In genomic region chr10:68087338-68088029, GRCh38 we compare ENCODE assay signal across 18 cellular contexts. TPM values are rescaled to one million over a fixed set of nuclear protein-coding genes. Genes with fewer than 3 reads are reported as not detected.
A peak's percentile ranks its signal among the peaks of the same experiment; 100 is the strongest.
DNase-seq lines count a peak whose midpoint lies in the region; ATAC-seq, FAIRE-seq and TF ChIP-seq lines count a peak whose summit lies in the region.
"Had no signal": no experiment of that assay in that cellular context is flagged by ENCODE, and none has a peak within 500 bp of the region (broad histone marks: within the 10 kb centered on the region; RNA-seq: fewer than 3 reads in every experiment).

No MANE protein-coding gene starts in this region.

- H3K9ac ChIP-seq in liver (ENCODE audit: low read depth in 1 of 2, low read length in 2 of 2) (no peak overlapping the region), HepG2 (ENCODE audit: insufficient read depth, low read depth, low read length) (no peak overlapping the region)

- H3K79me2 ChIP-seq in HepG2 (ENCODE audit: insufficient read depth, low read length): no peaks in the 10 kb centered on the region

- FAIRE-seq in HepG2 (lab: Jason Lieb, UNC) (no peak), urothelium cell line (lab: Jason Lieb, UNC) (no peak)

- H3K27me3 ChIP-seq in liver (ENCODE audit: control insufficient read depth in 4 of 4, insufficient read depth in 4 of 4, low read length in 3 of 4) (no peaks in the 10 kb centered on the region), HepG2 (ENCODE audit: control insufficient read depth in 1 of 2, insufficient read depth in 2 of 2, low read length in 2 of 2) (peaks cover 0 to 4% of the 10 kb centered on the region in 2 experiments; a peak in 1 of 5 replicates)
- H3K27me3 ChIP-seq: sigmoid colon had no signal

- DNase-seq in HepG2 (ENCODE audit: low spot score): no peak
- no peak for DNase-seq in WTC11 (ENCODE audit: low spot score)
- peak; percentile 41 for DNase-seq in left ventricle myocardium superior
- peak; percentile 20 for DNase-seq in urothelium cell line (ENCODE audit: low spot score)
- DNase-seq in SKM-1 treated with dmso at 0.1 percent for 144 hours (lab: John Stamatoyannopoulos, UW; ENCODE audit: unreplicated experiment): no peak
- DNase-seq in NCI-H2107 treated with DMSO at 0.1 percent for 48 hours (lab: John Stamatoyannopoulos, UW; ENCODE audit: unreplicated experiment): no peak
- no peak for DNase-seq in central memory CD4-positive, alpha-beta T cell
- DNase-seq: ACHN; activated naive CD8-positive, alpha-beta T cell treated with anti-CD3 and anti-CD28 coated beads for 36 hours; caudate nucleus; glutamatergic neuron; NCI-H1105; NCI-H2227 treated with DMSO at 0.1 percent for 48 hours; sigmoid colon; T-cell had no signal

- no peak for TF ChIP-seq POLR2A in HepG2 (IDR thresholded peaks at IDR 0.05; ENCODE audit: insufficient read depth in 1 of 2, low read depth in 2 of 2, low read length in 2 of 2)

- no peaks in the 10 kb centered on the region for H3K27me3 Mint-ChIP-seq in WTC11 (ENCODE audit: low read depth)
- H3K27me3 Mint-ChIP-seq: stimulated activated memory B cell treated with anti-CD40 and anti-IgM and Interleukin-4, amounts not matched to agents 10 μg/mL and 1 μg/mL and 100 μg/mL, for 72 hours had no signal

- no TSS peak for BruUV-seq in HepG2 (replicated peaks; lab: Mats Ljungman, UMichigan)

- H3K4me3 Mint-ChIP-seq in WTC11: no peak overlapping the region
- H3K4me3 Mint-ChIP-seq: activated naive CD8-positive, alpha-beta T cell treated with anti-CD3 and anti-CD28 coated beads for 36 hours; stimulated activated memory B cell treated with anti-CD40 and anti-IgM and Interleukin-4, amounts not matched to agents 10 μg/mL and 1 μg/mL and 100 μg/mL, for 72 hours; T-cell had no signal

- H3K4me2 ChIP-seq in HepG2 (ENCODE audit: low read depth, low read length): no peak overlapping the region

- in situ Hi-C loops in HepG2 (cut with HindIII; ENCODE audit: extremely low pct_ligation_motif_present, low pct_unique_long_range_greater_than_20kb): loop anchor here (10.0 kb wide), 1 partner anchor 117 kb away; no protein-coding TSS in a partner anchor

- ATAC-seq in HepG2 (no peak), WTC11 (peak; percentile 88), left ventricle myocardium superior (peak; percentile 93)
- ATAC-seq: stimulated activated memory B cell treated with anti-CD40 and anti-IgM and Interleukin-4, amounts not matched to agents 10 μg/mL and 1 μg/mL and 100 μg/mL, for 72 hours; T-cell had no signal

- H3K9me3 ChIP-seq in liver (ENCODE audit: control insufficient read depth in 4 of 4, low read length in 3 of 4) (no peaks in the 10 kb centered on the region), HepG2 (ENCODE audit: low read length) (no peaks in the 10 kb centered on the region)
- H3K9me3 ChIP-seq: sigmoid colon had no signal

- peak in 1 of 2 donors; percentile 8 for TF ChIP-seq RAD21 in liver (IDR thresholded peaks at IDR 0.05)
- no peak for TF ChIP-seq RAD21 in HepG2 (CRISPR knock-in tag; IDR thresholded peaks at IDR 0.05)

- intact Hi-C loops in HepG2 (cut with micrococcal nuclease; ENCODE audit: unreplicated experiment) (no loop called here), left ventricle myocardium superior (cut with micrococcal nuclease) (no loop called here)

- TF ChIP-seq EP300 in HepG2 (IDR thresholded peaks at IDR 0.05; ENCODE audit: low read depth in 2 of 2, low read length in 2 of 2) (no peak), HepG2 (CRISPR knock-in tag; IDR thresholded peaks at IDR 0.05; ENCODE audit: borderline replicate concordance) (no peak)

- H3K27ac ChIP-seq in liver (ENCODE audit: low read depth in 1 of 2, low read length in 2 of 2) (no peak overlapping the region), HepG2 (ENCODE audit: extremely low read length, insufficient read depth, low read length) (no peak overlapping the region)
- H3K27ac ChIP-seq: sigmoid colon had no signal

- H3K36me3 Mint-ChIP-seq in WTC11: no peaks in the 10 kb centered on the region
- H3K36me3 Mint-ChIP-seq: stimulated activated memory B cell treated with anti-CD40 and anti-IgM and Interleukin-4, amounts not matched to agents 10 μg/mL and 1 μg/mL and 100 μg/mL, for 72 hours; T-cell had no signal

- H3K4me1 ChIP-seq in liver (ENCODE audit: control insufficient read depth in 4 of 4, insufficient read depth in 4 of 4, low read length in 3 of 4) (peaks cover 0 to 9% (median 5%) of the 10 kb centered on the region in 4 donors), HepG2 (ENCODE audit: insufficient read depth, low read length) (no peaks in the 10 kb centered on the region)
- H3K4me1 ChIP-seq: sigmoid colon had no signal

- H3K9me3 Mint-ChIP-seq in WTC11: no peaks in the 10 kb centered on the region
- H3K9me3 Mint-ChIP-seq: activated naive CD8-positive, alpha-beta T cell treated with anti-CD3 and anti-CD28 coated beads for 36 hours; stimulated activated memory B cell treated with anti-CD40 and anti-IgM and Interleukin-4, amounts not matched to agents 10 μg/mL and 1 μg/mL and 100 μg/mL, for 72 hours; T-cell had no signal

- CTCF ChIA-PET in HepG2 (lab: Yijun Ruan, JAX; ENCODE audit: low intra/inter-chr PET ratio, low total read pairs) (no interaction called here), WTC11 (lab: Charles Lee) (interaction anchor here (1.0 to 1.6 kb wide), 3 partner anchors 67 to 299 kb away, joined by 3 to 5 read pairs (median 4); no protein-coding TSS in a partner anchor)

- H3K27ac Mint-ChIP-seq in WTC11: peak overlapping the region; percentile 82; the same call in 1 of the 2 replicates
- H3K27ac Mint-ChIP-seq: activated naive CD8-positive, alpha-beta T cell treated with anti-CD3 and anti-CD28 coated beads for 36 hours; stimulated activated memory B cell treated with anti-CD40 and anti-IgM and Interleukin-4, amounts not matched to agents 10 μg/mL and 1 μg/mL and 100 μg/mL, for 72 hours; T-cell had no signal

- WGBS in liver: 61% methylated on average over 3 of the region's 3 CpGs
- WGBS in HepG2 (ENCODE audit: low lambda C conversion rate): 59% methylated on average over 3 of the region's 3 CpGs

- H3K4me3 ChIP-seq in liver (ENCODE audit: low read depth in 1 of 3, low read length in 3 of 3) (no peak overlapping the region), HepG2 (replicated peaks in 1 of 3; ENCODE audit: insufficient read depth in 1 of 3, low read depth in 2 of 3, low read length in 3 of 3) (no peak overlapping the region)
- H3K4me3 ChIP-seq: lung, sigmoid colon had no signal

- POLR2A ChIA-PET in HepG2 (lab: Yijun Ruan, JAX) (no interaction called here), WTC11 (lab: Charles Lee) (no interaction called here)

- TF ChIP-seq CTCF in liver (IDR thresholded peaks at IDR 0.05; ENCODE audit: low read depth, low read length, missing input control): no peak
- TF ChIP-seq CTCF in HepG2 (CRISPR knock-in tag; IDR thresholded peaks at IDR 0.05): no peak
- TF ChIP-seq CTCF in WTC11 (IDR thresholded peaks at IDR 0.05): no peak

- H4K20me1 ChIP-seq in HepG2 (ENCODE audit: insufficient read depth, low read length): no peaks in the 10 kb centered on the region

- H3K4me1 Mint-ChIP-seq in WTC11: peaks cover 22% of the 10 kb centered on the region
- H3K4me1 Mint-ChIP-seq: stimulated activated memory B cell treated with anti-CD40 and anti-IgM and Interleukin-4, amounts not matched to agents 10 μg/mL and 1 μg/mL and 100 μg/mL, for 72 hours had no signal

- no peak overlapping the region for H2AFZ ChIP-seq in HepG2 (ENCODE audit: low read length)

- H3K36me3 ChIP-seq in liver (ENCODE audit: control insufficient read depth in 4 of 4, insufficient read depth in 3 of 4, low read depth in 1 of 4, low read length in 3 of 4) (no peaks in the 10 kb centered on the region), HepG2 (replicated peaks in 1 of 2; ENCODE audit: control insufficient read depth in 1 of 2, insufficient read depth in 2 of 2, low read length in 2 of 2) (no peaks in the 10 kb centered on the region)
- H3K36me3 ChIP-seq: sigmoid colon had no signal

RNA-seq across cellular contexts. Expression of gene HERC4, which starts 12.4 kb away (rescaled TPM):
- total RNA-seq in liver: 10 to 100 TPM; 20.5 to 53.2 TPM
- polyA plus RNA-seq in liver: 10 to 100 TPM in 1 of 2 donors, 1 to 10 TPM in 1; 7.3 to 11.4 TPM
- total RNA-seq in HepG2 (2016; rRNA removed; fragmentation: Illumina TruSeq; extraction: Trizol): 20.0 and 20.2 TPM in 2 replicates
- 13.3 and 16.7 TPM in 2 replicates for total RNA-seq in HepG2 (2016; cell fraction: cytosol; rRNA removed; fragmentation: Illumina TruSeq; extraction: Trizol; ENCODE audit: low read depth)
- total RNA-seq in HepG2 (2016; cell fraction: insoluble cytoplasmic fraction; rRNA removed; fragmentation: Illumina TruSeq; extraction: Trizol): 19.5 and 21.2 TPM in 2 replicates
- 12.0 and 14.9 TPM in 2 replicates for total RNA-seq in HepG2 (2016; cell fraction: membrane; rRNA removed; fragmentation: Illumina TruSeq; extraction: Trizol)
- total RNA-seq in HepG2 (2016; cell fraction: nucleus; rRNA removed; fragmentation: Illumina TruSeq; extraction: Trizol): 40.9 and 41.7 TPM in 2 replicates
- 9.8 and 10.1 TPM in 2 replicates for polyA plus RNA-seq in HepG2 (2011; rRNA removed)
- polyA plus RNA-seq in HepG2 (2011; cell fraction: cytosol; rRNA removed): 2.5 and 4.7 TPM in 2 replicates
- 12.8 and 18.8 TPM in 2 replicates for polyA plus RNA-seq in HepG2 (2011; cell fraction: nucleus; rRNA removed)
- polyA plus RNA-seq in HepG2 (2012): 15.3 and 17.7 TPM in 2 replicates
- 1.1 and 1.4 TPM in 2 replicates for polyA plus RNA-seq in HepG2 (2016; cell fraction: cytosol; fragmentation: Illumina TruSeq; extraction: Trizol; ENCODE audit: low read depth)
- 14.6 and 14.9 TPM in 2 replicates for polyA plus RNA-seq in HepG2 (2016; cell fraction: insoluble cytoplasmic fraction; fragmentation: Illumina TruSeq; extraction: Trizol; ENCODE audit: low read depth)
- polyA plus RNA-seq in HepG2 (2016; cell fraction: membrane; fragmentation: Illumina TruSeq; extraction: Trizol; ENCODE audit: low read depth): 1.9 and 2.3 TPM in 2 replicates
- 30.2 and 36.2 TPM in 2 replicates for polyA plus RNA-seq in HepG2 (2016; cell fraction: nucleus; fragmentation: Illumina TruSeq; extraction: Trizol; ENCODE audit: insufficient read depth, low read depth)
- 6.1 and 29.6 TPM in 2 replicates for polyA minus RNA-seq in HepG2 (2011; rRNA and poly(A)+ RNA removed; ENCODE audit: low replicate concordance)
- 10.3 and 11.3 TPM in 2 replicates for polyA minus RNA-seq in HepG2 (2011; cell fraction: cytosol; rRNA and poly(A)+ RNA removed)
- 79.1 and 80.8 TPM in 2 replicates for polyA minus RNA-seq in HepG2 (2011; cell fraction: nucleus; rRNA and poly(A)+ RNA removed)
- total RNA-seq in WTC11 (2021): 39.4 to 41.3 TPM (median 41.1 TPM) in 3 replicates
- 28.3 TPM for total RNA-seq in left ventricle myocardium superior

RNA-seq across cellular contexts. Expression of gene MYPN, which starts 21.8 kb away (rescaled TPM):
- under 1 TPM in 1 of 2 donors, not detected in 1; 0.08 TPM for total RNA-seq in liver
- under 1 TPM; 0.01 to 0.03 TPM for polyA plus RNA-seq in liver
- total RNA-seq in HepG2 (2016; rRNA removed; fragmentation: Illumina TruSeq; extraction: Trizol): not detected in 2 replicates
- not detected in 2 replicates for total RNA-seq in HepG2 (2016; cell fraction: cytosol; rRNA removed; fragmentation: Illumina TruSeq; extraction: Trizol; ENCODE audit: low read depth)
- total RNA-seq in HepG2 (2016; cell fraction: insoluble cytoplasmic fraction; rRNA removed; fragmentation: Illumina TruSeq; extraction: Trizol): 0.04 TPM in 1 of 2 replicates, not detected in the other
- not detected in 2 replicates for total RNA-seq in HepG2 (2016; cell fraction: membrane; rRNA removed; fragmentation: Illumina TruSeq; extraction: Trizol)
- not detected in 2 replicates for total RNA-seq in HepG2 (2016; cell fraction: nucleus; rRNA removed; fragmentation: Illumina TruSeq; extraction: Trizol)
- polyA plus RNA-seq in HepG2 (2011; rRNA removed): 0.01 TPM in 1 of 2 replicates, not detected in the other
- 0.01 TPM in 1 of 2 replicates, not detected in the other for polyA plus RNA-seq in HepG2 (2011; cell fraction: cytosol; rRNA removed)
- polyA plus RNA-seq in HepG2 (2011; cell fraction: nucleus; rRNA removed): not detected in 2 replicates
- polyA plus RNA-seq in HepG2 (2012): not detected in 2 replicates
- polyA plus RNA-seq in HepG2 (2016; cell fraction: cytosol; fragmentation: Illumina TruSeq; extraction: Trizol; ENCODE audit: low read depth): not detected in 2 replicates
- polyA plus RNA-seq in HepG2 (2016; cell fraction: insoluble cytoplasmic fraction; fragmentation: Illumina TruSeq; extraction: Trizol; ENCODE audit: low read depth): not detected in 2 replicates
- polyA plus RNA-seq in HepG2 (2016; cell fraction: membrane; fragmentation: Illumina TruSeq; extraction: Trizol; ENCODE audit: low read depth): not detected in 2 replicates
- polyA plus RNA-seq in HepG2 (2016; cell fraction: nucleus; fragmentation: Illumina TruSeq; extraction: Trizol; ENCODE audit: insufficient read depth, low read depth): not detected in 2 replicates
- 77.2 TPM in 1 of 2 replicates, not detected in the other for polyA minus RNA-seq in HepG2 (2011; rRNA and poly(A)+ RNA removed; ENCODE audit: low replicate concordance)
- polyA minus RNA-seq in HepG2 (2011; cell fraction: cytosol; rRNA and poly(A)+ RNA removed): 0.18 and 0.20 TPM in 2 replicates
- 0.12 and 0.26 TPM in 2 replicates for polyA minus RNA-seq in HepG2 (2011; cell fraction: nucleus; rRNA and poly(A)+ RNA removed)
- 0.05 TPM in 1 of 3 replicates, not detected in the others for total RNA-seq in WTC11 (2021)
- total RNA-seq in left ventricle myocardium superior: 107 TPM
- total RNA-seq: activated naive CD8-positive, alpha-beta T cell treated with anti-CD3 and anti-CD28 coated beads for 36 hours; sigmoid colon; T-cell had no signal

Comparison
In these comparisons a context has a peak if more than half of its experiments do, and no peak if none do; other contexts are left out.
1. DNase-seq: peak in left ventricle myocardium superior (single experiment) and urothelium cell line (single experiment); none in HepG2 (single experiment), WTC11 (single experiment), SKM-1 treated with dmso at 0.1 percent for 144 hours (single experiment), NCI-H2107 treated with DMSO at 0.1 percent for 48 hours (single experiment) and central memory CD4-positive, alpha-beta T cell (single experiment).
2. RNA of gene MYPN, which starts 21.8 kb away (total RNA-seq): 107 TPM in left ventricle myocardium superior (single experiment); 0.08 TPM in liver, 0.04 TPM in HepG2 and 0.05 TPM in WTC11; every median in the first group is over 10 times any median in the second.